Comparison of ENCODE assay signal across 8 cellular contexts in genomic region chr14:23478109-23478698, GRCh38. TPM values are rescaled to one million over a fixed set of nuclear protein-coding genes. Genes with fewer than 3 reads are reported as not detected.
DNase-seq lines count a peak whose midpoint lies in the region; ATAC-seq and TF ChIP-seq lines count a peak whose summit lies in the region.

No MANE protein-coding gene starts in this region.

- H3K36me3 ChIP-seq in WERI-Rb-1 (peaks cover 49% of the 10 kb centered on the region), left lung (peaks cover 4 to 82% of the 10 kb centered on the region in 2 donors)

- H3K27ac ChIP-seq in WERI-Rb-1, result no peak overlapping the region
- no peak overlapping the region for H3K27ac ChIP-seq in caudate nucleus (ENCODE audit: low read depth, low read length)
- no peak overlapping the region for H3K27ac ChIP-seq in left lung

- DNase-seq in NK-92 treated with Interleukin-12 subunit alpha and Interleukin-12 subunit beta, amount 100 ng/mL, for 24 hours (lab: John Stamatoyannopoulos, UW), result peak; percentile 25
- DNase-seq in NK-92 (lab: John Stamatoyannopoulos, UW; ENCODE audit: unreplicated experiment) (no peak), NCI-H2171 (lab: John Stamatoyannopoulos, UW) (peak; percentile 62), WERI-Rb-1 (peak; percentile 47), caudate nucleus (lab: John Stamatoyannopoulos, UW) (peak in 31 of 61 donors; percentile 1 to 80 (median 19)), left lung (peak in 1 of 2 donors; percentile 37)
- DNase-seq in stimulated activated CD4-positive, alpha-beta T cell treated with anti-CD3 and anti-CD28 coated beads, TNF-alpha, amount 100 ng/mL, for 48 hours (ENCODE audit: low read depth in 3 of 3), result peak; percentile 20 to 42 (median 33)

- H3K27me3 ChIP-seq in WERI-Rb-1 (ENCODE audit: insufficient read depth, low read depth, severe bottlenecking) (no peaks in the 10 kb centered on the region), left lung (no peaks in the 10 kb centered on the region)

- H3K4me3 ChIP-seq in WERI-Rb-1 (ENCODE audit: low read depth, low read length), result no peak overlapping the region
- no peak overlapping the region for H3K4me3 ChIP-seq in left lung

- peak; percentile 41 for TF ChIP-seq CTCF in WERI-Rb-1 (IDR thresholded peaks at IDR 0.05; ENCODE audit: low read depth, low read length)
- TF ChIP-seq CTCF in left lung (IDR thresholded peaks at IDR 0.05), result peak; percentile 53 to 61

- H3K9me3 ChIP-seq in WERI-Rb-1 (ENCODE audit: severe bottlenecking), result no peaks in the 10 kb centered on the region
- H3K9me3 ChIP-seq in left lung, result no peaks in the 10 kb centered on the region

- intact Hi-C loops in left lung (cut with DNase I), result loop anchor here in 1 of 2 donors (5.0 to 10.0 kb wide), 2 partner anchors 84 to 133 kb away; no protein-coding TSS in a partner anchor

- H3K4me1 ChIP-seq in left lung, result no peaks in the 10 kb centered on the region

- ATAC-seq in left lung (peak; percentile 87), GM21576 (IDR thresholded peaks at IDR 0.05; ENCODE audit: unreplicated experiment) (no peak)

RNA-seq across cellular contexts. Expression of gene NGDN, which starts 8.7 kb away (rescaled TPM):
- 10 to 100 TPM; 21.6 to 31.4 TPM for total RNA-seq in left lung

RNA-seq across cellular contexts. Expression of gene MYH7, which starts 42.7 kb away (rescaled TPM):
- total RNA-seq in left lung, result 1 to 10 TPM; 1.2 to 1.8 TPM
